27 cellular contexts compared by ENCODE assay signal in genomic region chr17:47367257-47367656, GRCh38. TPM values are rescaled to one million over a fixed set of nuclear protein-coding genes. Genes with fewer than 3 reads are reported as not detected.
DNase-seq lines count a peak whose midpoint lies in the region; ATAC-seq, FAIRE-seq and TF ChIP-seq lines count a peak whose summit lies in the region.
"Had no signal": no experiment of that assay in that cellular context is flagged by ENCODE, and none has a peak within 500 bp of the region (broad histone marks: within the 10 kb centered on the region; RNA-seq: fewer than 3 reads in every experiment).

No MANE protein-coding gene starts in this region.

- BruUV-seq in PC-9 (replicated peaks; lab: Mats Ljungman, UMichigan) = no TSS peak

- H3K27ac ChIP-seq in PC-9 = no peak overlapping the region
- H3K27ac ChIP-seq: BLaER1 had no signal

- DNase-seq in PC-9 (no peak), bronchial epithelial cell (ENCODE audit: low read depth) (no peak), HUDEP-2 (lab: John Stamatoyannopoulos, UW; ENCODE audit: unreplicated experiment in 76 of 76) (no peak), NCI-H2227 treated with DMSO at 0.1 percent for 48 hours (lab: John Stamatoyannopoulos, UW) (no peak)
- DNase-seq: 8988T; ACHN; BE2C; C1 segment of cervical spinal cord; CD4-positive, alpha-beta memory T cell; CD4-positive, CD25-positive, alpha-beta regulatory T cell; CD8-positive, alpha-beta memory T cell; COR-L47; DMS 273 treated with DMSO at 0.1 percent for 48 hours; DMS153; DMS53; DMS79; DND-41; EL; GDM1 had no signal

- peaks cover 29% of the 10 kb centered on the region for H3K4me1 ChIP-seq in PC-9 (replicated peaks; ENCODE audit: insufficient read depth)
- H3K4me1 ChIP-seq: BE2C had no signal

- FAIRE-seq in bronchial epithelial cell (lab: Jason Lieb, UNC) = peak; percentile 89
- FAIRE-seq: A204.1, GM12878, GM12892, GM18507 had no signal

- no peaks in the 10 kb centered on the region; the same call in 1 of the 2 replicates for H3K9me3 ChIP-seq in PC-9 (ENCODE audit: insufficient read depth, low read depth)
- H3K9me3 ChIP-seq: BE2C had no signal

- no peak overlapping the region for H2AFZ ChIP-seq in PC-9

- H3K4me2 ChIP-seq in PC-9 = peak overlapping the region; percentile 70; the same call in 1 of the 2 replicates
- H3K4me2 ChIP-seq: BLaER1 had no signal

- no peaks in the 10 kb centered on the region for H3K9me2 ChIP-seq in PC-9 (ENCODE audit: insufficient read depth)

- POLR2A ChIA-PET in PC-9 (lab: Charles Lee; ENCODE audit: unreplicated experiment) = no interaction called here

- H3K4me3 ChIP-seq in PC-9 (no peak overlapping the region), bronchial epithelial cell (ENCODE audit: low read depth, low read length) (no peak overlapping the region)
- H3K4me3 ChIP-seq: BLaER1, GM12878 had no signal

- TF ChIP-seq CTCF in PC-9 (conservative IDR thresholded peaks at IDR 0.05) (no peak), bronchial epithelial cell (IDR thresholded peaks at IDR 0.05; ENCODE audit: insufficient read depth, low read length, severe bottlenecking) (no peak)

- ATAC-seq in HG03135 (IDR thresholded peaks at IDR 0.05; ENCODE audit: unreplicated experiment) = no peak
- ATAC-seq: GM12878 had no signal

- H3K27me3 ChIP-seq in PC-9 (ENCODE audit: insufficient read depth, low read depth) (no peaks in the 10 kb centered on the region), bronchial epithelial cell (ENCODE audit: control insufficient read depth, insufficient read depth, low read length) (no peaks in the 10 kb centered on the region)
- H3K27me3 ChIP-seq: BLaER1 had no signal

- CTCF ChIA-PET in PC-9 (lab: Charles Lee) = no interaction called here

- intact Hi-C loops in PC-9 (cut with micrococcal nuclease; ENCODE audit: unreplicated experiment) = loop anchor here (10.0 kb wide), 1 partner anchor 248 kb away; no protein-coding TSS in a partner anchor

- no peaks in the 10 kb centered on the region for H3K36me3 ChIP-seq in PC-9 (ENCODE audit: low read depth)
- no peaks in the 10 kb centered on the region for H3K36me3 ChIP-seq in bronchial epithelial cell (ENCODE audit: control insufficient read depth, insufficient read depth, low read length)
- H3K36me3 ChIP-seq: BE2C, BLaER1 had no signal

- no peaks in the 10 kb centered on the region for H3K79me2 ChIP-seq in PC-9 (ENCODE audit: low read depth)

- H3F3A ChIP-seq in PC-9 (ENCODE audit: insufficient read depth, low read depth) = peaks cover 14% of the 10 kb centered on the region

- H4K20me1 ChIP-seq in PC-9 (ENCODE audit: insufficient read depth) = no peaks in the 10 kb centered on the region
- H4K20me1 ChIP-seq: BLaER1 had no signal

RNA-seq across cellular contexts. Expression of gene EFCAB13, which starts 43.5 kb away (rescaled TPM):
- 3.2 and 3.3 TPM in 2 replicates for total RNA-seq in PC-9 (2021)
- 0.26 and 5.1 TPM in 2 replicates for total RNA-seq in bronchial epithelial cell
- total RNA-seq: A673, G401 had no signal
